Comparison of ENCODE assay signal across 8 cellular contexts in the genomic region with DNA sequence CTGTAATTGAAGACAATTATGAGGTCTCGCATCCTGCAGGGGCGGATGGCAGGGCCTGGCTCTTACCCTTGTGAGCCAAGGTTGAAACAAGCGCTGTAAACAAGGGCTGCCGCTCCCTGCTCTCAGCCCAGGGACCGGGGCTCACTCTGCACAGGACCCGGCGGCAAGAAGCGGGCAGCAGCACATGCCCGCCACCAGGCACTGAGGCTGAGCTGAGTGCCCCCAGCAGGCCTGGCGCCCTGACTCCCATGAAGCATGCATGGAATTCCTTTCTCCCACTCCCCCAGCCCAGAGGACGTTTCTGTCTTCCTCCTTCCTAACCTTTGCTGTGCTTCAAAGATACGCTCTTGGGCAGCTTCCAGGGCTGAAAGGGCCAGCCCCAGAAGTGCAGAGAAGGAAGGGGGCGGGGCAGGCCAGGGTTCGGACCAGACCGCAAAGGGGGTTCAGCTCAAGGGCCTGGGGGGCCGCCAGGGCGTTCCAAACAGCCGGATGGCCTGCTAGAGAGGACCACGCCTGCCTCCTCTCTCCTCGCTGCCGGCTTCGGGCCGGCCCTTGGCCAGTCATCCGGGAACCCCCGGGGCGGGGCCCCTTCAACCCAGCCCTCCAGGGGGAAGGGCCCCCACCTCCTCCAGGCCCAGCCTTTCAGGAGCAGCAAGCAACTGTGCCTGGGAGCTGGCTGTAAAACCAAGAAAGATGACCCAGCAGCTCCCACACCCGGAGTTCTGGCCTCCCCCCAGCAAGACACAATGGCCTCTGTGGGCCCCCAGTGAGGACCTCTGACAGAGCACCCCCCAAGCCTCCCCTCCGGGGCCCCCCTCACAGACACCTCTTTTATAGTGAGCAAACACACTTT.
DNase-seq lines count a peak whose midpoint lies in the region; ATAC-seq and TF ChIP-seq lines count a peak whose summit lies in the region.

No MANE protein-coding gene starts in this region.

- peaks cover 13% of the 10 kb centered on the region for H3K4me1 Mint-ChIP-seq in activated naive CD8-positive, alpha-beta T cell treated with anti-CD3 and anti-CD28 coated beads, Interleukin-2, amount 10 ng/mL, durations not matched to agents 7 days and 5 days
- H3K4me1 Mint-ChIP-seq in glutamatergic neuron (ENCODE audit: low read depth, unreplicated experiment), result peaks cover 31% of the 10 kb centered on the region

- no peak overlapping the region for H3K4me3 Mint-ChIP-seq in activated naive CD8-positive, alpha-beta T cell treated with anti-CD3 and anti-CD28 coated beads, Interleukin-2, amount 10 ng/mL, durations not matched to agents 7 days and 5 days
- H3K4me3 Mint-ChIP-seq in glutamatergic neuron (ENCODE audit: unreplicated experiment), result peak overlapping the region; percentile 72

- H3K27ac ChIP-seq in neutrophil, result peak overlapping the region; percentile 36

- ATAC-seq in HG02759 (IDR thresholded peaks at IDR 0.05; ENCODE audit: unreplicated experiment) (peak; percentile 61), HG03457 (IDR thresholded peaks at IDR 0.05; ENCODE audit: unreplicated experiment) (no peak)
- ATAC-seq in activated naive CD8-positive, alpha-beta T cell treated with anti-CD3 and anti-CD28 coated beads, Interleukin-2, amount 10 ng/mL, durations not matched to agents 7 days and 5 days (ENCODE audit: low read depth), result no peak

- H3K4me1 ChIP-seq in neutrophil (ENCODE audit: control insufficient read depth in 1 of 2, insufficient read depth in 1 of 2, low read depth in 1 of 2, low read length in 1 of 2), result peaks cover 58 to 63% of the 10 kb centered on the region in 2 experiments

- H3K36me3 Mint-ChIP-seq in activated naive CD8-positive, alpha-beta T cell treated with anti-CD3 and anti-CD28 coated beads, Interleukin-2, amount 10 ng/mL, durations not matched to agents 7 days and 5 days, result peaks cover 4% of the 10 kb centered on the region
- peaks cover 3% of the 10 kb centered on the region for H3K36me3 Mint-ChIP-seq in glutamatergic neuron (ENCODE audit: unreplicated experiment)

- POLR2A ChIA-PET in activated naive CD8-positive, alpha-beta T cell treated with anti-CD3 and anti-CD28 coated beads, Interleukin-2, amount 10 ng/mL, durations not matched to agents 7 days and 5 days (lab: Charles Lee), result no interaction called here

- H3K4me3 ChIP-seq in neutrophil (ENCODE audit: low read depth in 1 of 2, low read length in 1 of 2), result peak overlapping the region; percentile 2 to 8

- H3K27me3 ChIP-seq in neutrophil, result no peaks in the 10 kb centered on the region

- DNase-seq in Ammon's horn (ENCODE audit: low spot score) (peak; percentile 71), glutamatergic neuron (peak; percentile 72), NCI-H1092 treated with DMSO at 0.1 percent for 48 hours (lab: John Stamatoyannopoulos, UW) (no peak), NCI-H2171 treated with DMSO at 0.1 percent for 48 hours (lab: John Stamatoyannopoulos, UW) (no peak)
- peak; percentile 34 for DNase-seq in activated naive CD8-positive, alpha-beta T cell treated with anti-CD3 and anti-CD28 coated beads, Interleukin-2, amount 10 ng/mL, durations not matched to agents 7 days and 5 days

- no peaks in the 10 kb centered on the region for H3K27me3 Mint-ChIP-seq in activated naive CD8-positive, alpha-beta T cell treated with anti-CD3 and anti-CD28 coated beads, Interleukin-2, amount 10 ng/mL, durations not matched to agents 7 days and 5 days
- H3K27me3 Mint-ChIP-seq in glutamatergic neuron (ENCODE audit: unreplicated experiment), result peaks cover 26% of the 10 kb centered on the region

- H3K9me3 Mint-ChIP-seq in activated naive CD8-positive, alpha-beta T cell treated with anti-CD3 and anti-CD28 coated beads, Interleukin-2, amount 10 ng/mL, durations not matched to agents 7 days and 5 days, result no peaks in the 10 kb centered on the region
- peaks cover 28% of the 10 kb centered on the region for H3K9me3 Mint-ChIP-seq in glutamatergic neuron (ENCODE audit: unreplicated experiment)

- no peaks in the 10 kb centered on the region for H3K9me3 ChIP-seq in neutrophil

- H3K27ac Mint-ChIP-seq in activated naive CD8-positive, alpha-beta T cell treated with anti-CD3 and anti-CD28 coated beads, Interleukin-2, amount 10 ng/mL, durations not matched to agents 7 days and 5 days, result no peak overlapping the region
- H3K27ac Mint-ChIP-seq in glutamatergic neuron (ENCODE audit: unreplicated experiment), result peak overlapping the region; percentile 67

- H3K36me3 ChIP-seq in neutrophil, result peaks cover 45% of the 10 kb centered on the region

- TF ChIP-seq CTCF in glutamatergic neuron (IDR thresholded peaks at IDR 0.05; ENCODE audit: partially characterized antibody, unreplicated experiment) (no peak), neutrophil (IDR thresholded peaks at IDR 0.05) (no peak)

Comparison
In these comparisons a context has a peak if more than half of its experiments do, and no peak if none do; other contexts are left out.
1. DNase-seq: peak in Ammon's horn (single experiment), activated naive CD8-positive, alpha-beta T cell treated with anti-CD3 and anti-CD28 coated beads, Interleukin-2, amount 10 ng/mL, durations not matched to agents 7 days and 5 days (single experiment) and glutamatergic neuron (single experiment); none in NCI-H1092 treated with DMSO at 0.1 percent for 48 hours (single experiment) and NCI-H2171 treated with DMSO at 0.1 percent for 48 hours (single experiment).